Comparison of ENCODE assay signal across 28 cellular contexts in the genomic region with DNA sequence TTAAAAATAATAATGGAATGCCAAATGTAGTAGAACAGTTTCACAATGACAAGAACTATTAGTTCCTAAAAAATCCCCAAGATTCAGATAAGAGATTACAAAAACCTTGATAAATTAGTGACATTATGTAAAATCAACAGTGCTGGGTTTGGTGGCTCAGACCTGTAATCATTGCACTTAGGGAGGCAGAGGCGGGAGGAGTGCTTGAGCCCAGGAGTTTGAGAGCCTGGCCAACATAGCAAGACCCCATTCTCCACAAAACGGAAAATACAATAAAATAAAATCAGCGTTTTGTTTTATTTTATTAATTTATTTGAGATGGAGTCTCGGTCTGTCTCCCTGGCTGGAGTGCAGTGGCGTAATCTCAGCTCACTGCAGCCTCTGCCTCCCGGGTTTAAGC. TPM values are rescaled to one million over a fixed set of nuclear protein-coding genes. Genes with fewer than 3 reads are reported as not detected.
"Had no signal": no experiment of that assay in that cellular context is flagged by ENCODE, and none has a peak within 500 bp of the region (broad histone marks: within the 10 kb centered on the region; RNA-seq: fewer than 3 reads in every experiment).

No MANE protein-coding gene starts in this region.

- H3K79me2 ChIP-seq: parathyroid adenoma had no signal

- H3K4me2 ChIP-seq: neural progenitor cell, smooth muscle cell had no signal

- DNase-seq: naive thymus-derived CD4-positive, alpha-beta T cell; natural killer cell; occipital lobe; ovary; psoas muscle; right cardiac atrium; stimulated activated CD4-positive, alpha-beta T cell treated with anti-CD3 and anti-CD28 coated beads, Interleukin-15, amount 100 ng/mL, for 24 hours; stimulated activated CD4-positive, alpha-beta T cell treated with anti-CD3 and anti-CD28 coated beads, Interleukin-2, amount 100 ng/mL, for 24 hours; stimulated activated CD4-positive, alpha-beta T cell treated with anti-CD3 and anti-CD28 coated beads, Interleukin-2, amount 100 ng/mL, for 48 hours; stimulated activated CD4-positive, alpha-beta T cell treated with anti-CD3 and anti-CD28 coated beads, Interleukin-4, amount 100 ng/mL, for 24 hours; stimulated activated naive B cell treated with anti-CD40 and anti-IgM and Interleukin-4, amounts not matched to agents 10 μg/mL and 1 μg/mL and 100 μg/mL, for 72 hours; stimulated activated naive CD4-positive, alpha-beta T cell treated with Interleukin-2 at 50 U/mL for 16 hours; stomach; thyroid gland; trophoblast cell; upper lobe of left lung had no signal

- H3K4me3 ChIP-seq: neural progenitor cell, ovary, psoas muscle, skin epidermis, smooth muscle cell, stomach, thoracic aorta, thyroid gland, tibial nerve, upper lobe of left lung, vagina had no signal

- H3K9ac ChIP-seq: neural progenitor cell, parathyroid adenoma had no signal

- H3K9me3 ChIP-seq: ovary, psoas muscle, stomach, thoracic aorta, thyroid gland, tibial nerve, upper lobe of left lung, vagina had no signal

- H3K4me1 ChIP-seq: neural progenitor cell, parathyroid adenoma, psoas muscle, thyroid gland, vagina had no signal

- ATAC-seq: naive thymus-derived CD4-positive, alpha-beta T cell; natural killer cell; psoas muscle; right cardiac atrium; sciatic nerve; stimulated activated effector memory CD8-positive, alpha-beta T cell treated with anti-CD3 and anti-CD28 coated beads, Interleukin-12 subunit alpha, Interleukin-12 subunit beta, amount 100 ng/mL, for 72 hours; stimulated activated naive B cell treated with anti-CD40 and anti-IgM and Interleukin-4, amounts not matched to agents 10 μg/mL and 1 μg/mL and 100 μg/mL, for 72 hours had no signal

- H3K27me3 ChIP-seq: neural progenitor cell, ovary, thyroid gland, tibial nerve, upper lobe of left lung, vagina had no signal

- H3K27ac ChIP-seq: neural progenitor cell, ovary, parathyroid adenoma, psoas muscle, skin epidermis, stomach, thoracic aorta, thyroid gland, tibial nerve, upper lobe of left lung, vagina had no signal

- FAIRE-seq: urothelium cell line had no signal

- H3K36me3 ChIP-seq: neural progenitor cell, ovary, stomach, thoracic aorta, thyroid gland, tibial nerve, upper lobe of left lung, vagina had no signal

- H2AFZ ChIP-seq: neural progenitor cell, parathyroid adenoma had no signal

RNA-seq across cellular contexts. Expression of a gene that starts 4.1 kb away (rescaled TPM):
- total RNA-seq: osteoblast, progenitor cell of endocrine pancreas, thoracic aorta had no signal
- polyA plus RNA-seq: naive thymus-derived CD4-positive, alpha-beta T cell had no signal
